1 cellular context compared by ENCODE assay signal in genomic region chr11:128575956-128576340, GRCh38.
TF ChIP-seq lines count a peak whose summit lies in the region.

No MANE protein-coding gene starts in this region.

TF ChIP-seq in H1, 55 proteins besides CTCF, POLR2A, EP300 and RAD21:
- TF ChIP-seq TAF1 (IDR thresholded peaks at IDR 0.05; ENCODE audit: low read depth, low read length): no peak
- TF ChIP-seq SIX5 (IDR thresholded peaks at IDR 0.05; ENCODE audit: low read depth, low read length): no peak
- no peak for TF ChIP-seq CBX5 (IDR thresholded peaks at IDR 0.05; ENCODE audit: low read depth, low read length)
- no peak for TF ChIP-seq MAX (IDR thresholded peaks at IDR 0.05)
- TF ChIP-seq EGR1 (IDR thresholded peaks at IDR 0.05; ENCODE audit: borderline replicate concordance, low read depth, low read length): no peak
- no peak for TF ChIP-seq POLR2AphosphoS5 (IDR thresholded peaks at IDR 0.05; ENCODE audit: low read depth, low read length)
- no peak for TF ChIP-seq SIN3A (conservative IDR thresholded peaks at IDR 0.05 in 1 of 2, IDR thresholded peaks at IDR 0.05 in 1 of 2; ENCODE audit: low read depth in 1 of 2, low read length in 2 of 2)
- TF ChIP-seq RNF2 (IDR thresholded peaks at IDR 0.05; ENCODE audit: borderline replicate concordance, low read depth, low read length, missing control alignments, poor library complexity, severe bottlenecking): no peak
- TF ChIP-seq CBX8 (IDR thresholded peaks at IDR 0.05; ENCODE audit: borderline replicate concordance, low read depth, low read length): no peak
- TF ChIP-seq NRF1 (IDR thresholded peaks at IDR 0.05; ENCODE audit: low read depth, low read length): no peak
- no peak for TF ChIP-seq KDM5A (IDR thresholded peaks at IDR 0.05; ENCODE audit: low read length)
- TF ChIP-seq PHF8 (conservative IDR thresholded peaks at IDR 0.05; ENCODE audit: low read depth, low read length): no peak
